In genomic region chr10:14507156-14507555, GRCh38 we compare ENCODE assay signal across 9 cellular contexts.
DNase-seq lines count a peak whose midpoint lies in the region; TF ChIP-seq lines count a peak whose summit lies in the region.
"Had no signal": no experiment of that assay in that cellular context is flagged by ENCODE, and none has a peak within 500 bp of the region (broad histone marks: within the 10 kb centered on the region; RNA-seq: fewer than 3 reads in every experiment).

No MANE protein-coding gene starts in this region.

- H3K4me3 ChIP-seq in mesendoderm (ENCODE audit: low read length) (no peak overlapping the region), coronary artery (no peak overlapping the region)

- TF ChIP-seq CTCF in VCaP (conservative IDR thresholded peaks at IDR 0.05) (no peak), coronary artery (IDR thresholded peaks at IDR 0.05) (no peak)

- no peak overlapping the region for H3K23ac ChIP-seq in mesendoderm (ENCODE audit: low read length)

- no peak overlapping the region for H2BK120ac ChIP-seq in mesendoderm (ENCODE audit: low read depth, low read length)

- H4K8ac ChIP-seq in mesendoderm (ENCODE audit: low read depth, low read length), result no peak overlapping the region

- DNase-seq in NCI-H1417 (lab: John Stamatoyannopoulos, UW), result peak in 2 of 3 experiments; percentile 28 to 66
- DNase-seq in NCI-H1417 treated with DMSO at 0.1 percent for 48 hours (lab: John Stamatoyannopoulos, UW), result no peak
- peak; percentile 46 to 49 for DNase-seq in Kasumi-1 (lab: John Stamatoyannopoulos, UW)
- DNase-seq in mesendoderm, result peak; percentile 14
- DNase-seq in coronary artery (ENCODE audit: low spot score), result no peak
- DNase-seq in putamen (ENCODE audit: low spot score), result no peak
- DNase-seq in SK-N-DZ (ENCODE audit: low spot score), result no peak
- DNase-seq: 8988T had no signal

- H3K27me3 ChIP-seq in mesendoderm (ENCODE audit: insufficient read depth, low read length, poor library complexity), result no peaks in the 10 kb centered on the region

- H3K27ac ChIP-seq in VCaP, result peak overlapping the region; percentile 35
- H3K27ac ChIP-seq in mesendoderm (ENCODE audit: low read depth, low read length), result no peak overlapping the region
- no peak overlapping the region for H3K27ac ChIP-seq in coronary artery

- no peak overlapping the region for H2AK5ac ChIP-seq in mesendoderm (ENCODE audit: low read length)

- no peak overlapping the region for H4K5ac ChIP-seq in mesendoderm (ENCODE audit: low read length)

- no peaks in the 10 kb centered on the region for H3K79me2 ChIP-seq in mesendoderm (ENCODE audit: control insufficient read depth, insufficient read depth, low read length)

- H3K56ac ChIP-seq in mesendoderm (ENCODE audit: low read length), result no peak overlapping the region

- no peak overlapping the region for H2BK5ac ChIP-seq in mesendoderm (ENCODE audit: low read length)

- no peak overlapping the region for H3K9ac ChIP-seq in mesendoderm (ENCODE audit: low read length)

- H3K4me2 ChIP-seq in mesendoderm (ENCODE audit: low read length), result no peak overlapping the region

- no peak overlapping the region for H3K18ac ChIP-seq in mesendoderm (ENCODE audit: low read length)

- H3K36me3 ChIP-seq in mesendoderm (ENCODE audit: control insufficient read depth, insufficient read depth, low read length), result no peaks in the 10 kb centered on the region

- H3K79me1 ChIP-seq in mesendoderm (ENCODE audit: low read length), result no peaks in the 10 kb centered on the region

- no CpG with 5 or more reads among the region's 6 CpGs for WGBS in mesendoderm (ENCODE audit: extremely low coverage, insufficient coverage, low lambda C conversion rate)

- no peak overlapping the region for H2BK15ac ChIP-seq in mesendoderm (replicated peaks; ENCODE audit: low read depth)

- H3K4ac ChIP-seq in mesendoderm (ENCODE audit: low read depth, low read length), result no peak overlapping the region

- no peaks in the 10 kb centered on the region for H3K4me1 ChIP-seq in mesendoderm (ENCODE audit: control insufficient read depth, low read depth, low read length)

Comparison
In these comparisons a context has a peak if more than half of its experiments do, and no peak if none do; other contexts are left out.
1. DNase-seq: peak in NCI-H1417 (2 of 3), Kasumi-1 (2 of 2) and mesendoderm (single experiment); none in NCI-H1417 treated with DMSO at 0.1 percent for 48 hours (single experiment), coronary artery (single experiment), putamen (single experiment) and SK-N-DZ (single experiment).